ENCODE assay signal across 17 cellular contexts in the genomic region with DNA sequence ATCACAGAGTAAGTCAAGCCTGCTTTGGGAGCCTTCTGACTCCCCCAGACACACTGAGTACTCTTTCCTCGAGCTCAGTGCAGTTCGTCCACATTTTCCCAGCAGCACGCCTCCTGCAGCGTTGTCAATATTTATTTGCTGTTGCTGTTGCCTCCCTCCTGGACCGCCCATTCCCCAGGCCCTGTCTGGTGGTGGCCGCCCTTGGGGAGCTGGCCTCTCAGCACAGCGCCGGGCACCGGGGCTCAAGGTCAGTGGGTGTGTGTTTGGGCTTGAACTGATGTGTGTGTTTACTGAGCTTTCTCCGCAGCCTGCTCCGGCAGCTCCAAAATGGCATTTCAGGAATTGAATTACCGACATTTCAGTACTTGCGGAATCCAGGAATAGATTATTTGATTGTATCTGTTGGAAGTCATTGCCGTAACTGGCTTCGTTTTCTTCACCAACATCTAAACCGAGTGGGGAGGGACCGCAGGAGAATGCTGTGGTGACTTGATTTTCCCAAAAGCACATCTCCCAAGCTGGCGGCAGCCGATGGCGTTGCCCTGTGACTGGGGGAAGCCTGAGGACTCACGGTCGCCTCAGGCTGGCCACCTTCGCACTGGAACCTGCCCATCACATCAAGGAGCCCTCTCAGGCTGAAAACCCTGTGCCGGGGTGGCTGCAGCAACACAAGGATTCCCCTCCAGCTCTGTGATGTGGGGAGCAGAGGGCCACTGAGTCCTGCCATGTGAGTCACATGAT.
"Had no signal": no experiment of that assay in that cellular context is flagged by ENCODE, and none has a peak within 500 bp of the region (broad histone marks: within the 10 kb centered on the region; RNA-seq: fewer than 3 reads in every experiment).

No MANE protein-coding gene starts in this region.

- H3K4me1 ChIP-seq: ascending aorta had no signal

- H3K9me3 ChIP-seq: ascending aorta, ovary, thoracic aorta had no signal

- H3K27ac ChIP-seq: ascending aorta, ovary, thoracic aorta had no signal

- H3K4me3 ChIP-seq: ascending aorta, ovary, thoracic aorta had no signal

- ATAC-seq: activated CD8-positive, alpha-beta T cell treated with anti-CD3 and anti-CD28 coated beads for 36 hours; activated T-cell treated with anti-CD3 and anti-CD28 coated beads, Interleukin-2, amount 50 U/mL, for 72 hours; left cardiac atrium; stimulated activated naive CD8-positive, alpha-beta T cell treated with anti-CD3 and anti-CD28 coated beads, Interleukin-15, Interleukin-2, amounts not matched to agents 100 U/mL and 50 U/mL, for 24 hours had no signal

- DNase-seq: activated CD4-positive, alpha-beta T cell treated with anti-CD3 and anti-CD28 coated beads for 1 hour; activated CD8-positive, alpha-beta memory T cell treated with anti-CD3 and anti-CD28 coated beads, Interleukin-2, amount 50 U/mL, for 4 hours; activated CD8-positive, alpha-beta T cell treated with anti-CD3 and anti-CD28 coated beads for 36 hours; activated naive CD4-positive, alpha-beta T cell; activated T-cell treated with anti-CD3 and anti-CD28 coated beads, Interleukin-2, amount 50 U/mL, for 72 hours; cortex of kidney; effector CD8-positive, alpha-beta T cell; hypothalamus; left cardiac atrium; mesendoderm; stimulated activated CD4-positive, alpha-beta T cell treated with anti-CD3 and anti-CD28 coated beads, Interleukin-4, amount 100 ng/mL, for 1 hour; stimulated activated CD8-positive, alpha-beta memory T cell treated with anti-CD3 and anti-CD28 coated beads, Interleukin-4, amount 100 ng/mL, for 48 hours; stimulated activated naive CD8-positive, alpha-beta T cell treated with anti-CD3 and anti-CD28 coated beads, Interleukin-15, Interleukin-2, amounts not matched to agents 100 U/mL and 50 U/mL, for 24 hours; T-helper 9 cell had no signal

- H3K36me3 ChIP-seq: ascending aorta, ovary, thoracic aorta had no signal

- H3K27me3 ChIP-seq: ascending aorta, ovary had no signal
